ENCODE assay signal across 15 cellular contexts in genomic region chr2:166792808-166793207, GRCh38.
"Had no signal": no experiment of that assay in that cellular context is flagged by ENCODE, and none has a peak within 500 bp of the region (broad histone marks: within the 10 kb centered on the region; RNA-seq: fewer than 3 reads in every experiment).

No MANE protein-coding gene starts in this region.

- DNase-seq: activated B cell treated with CpG ODN at 0.5 μM for 24 hours; activated CD4-positive, alpha-beta T cell treated with anti-CD3 and anti-CD28 coated beads, Interleukin-2, amount 10 ng/mL, durations not matched to agents 7 days and 5 days; activated effector memory CD4-positive, alpha-beta T cell treated with Interleukin-2 at 50 U/mL for 16 hours; activated T-cell treated with anti-CD3 and anti-CD28 coated beads, Interleukin-2, amount 50 U/mL, for 1 hour; amniotic stem cell; body of pancreas; central memory CD4-positive, alpha-beta T cell; effector CD4-positive, alpha-beta T cell; left ventricle myocardium superior; mesenchymal stem cell; nephron progenitor cell; stimulated activated CD4-positive, alpha-beta T cell treated with anti-CD3 and anti-CD28 coated beads, Interleukin-12 subunit alpha, Interleukin-12 subunit beta, amount 100 ng/mL, for 4 hours; T-helper 9 cell had no signal

- H3K27ac ChIP-seq: body of pancreas, coronary artery, thoracic aorta had no signal

- H3K27me3 ChIP-seq: body of pancreas had no signal

- H3K36me3 ChIP-seq: thoracic aorta had no signal

- ATAC-seq: body of pancreas, left ventricle myocardium superior had no signal

- H3K9me3 ChIP-seq: body of pancreas, thoracic aorta had no signal

- H3K4me3 ChIP-seq: body of pancreas, coronary artery, thoracic aorta had no signal

- H3K4me1 ChIP-seq: body of pancreas had no signal
